In genomic region chr2:47198985-47199451, GRCh38 we compare ENCODE assay signal across 15 cellular contexts. TPM values are rescaled to one million over a fixed set of nuclear protein-coding genes. Genes with fewer than 3 reads are reported as not detected.
DNase-seq lines count a peak whose midpoint lies in the region; ATAC-seq, FAIRE-seq and TF ChIP-seq lines count a peak whose summit lies in the region.
"Had no signal": no experiment of that assay in that cellular context is flagged by ENCODE, and none has a peak within 500 bp of the region (broad histone marks: within the 10 kb centered on the region; RNA-seq: fewer than 3 reads in every experiment).

No MANE protein-coding gene starts in this region.

- in situ Hi-C loops in SK-MEL-5 (cut with HindIII; ENCODE audit: low pct_unique_long_range_greater_than_20kb, low sequenced_read_pairs) (no loop called here), GM13977 (cut with MboI; ENCODE audit: low pct_unique_long_range_greater_than_20kb, low sequenced_read_pairs, unreplicated experiment) (no loop called here)

- peak; percentile 20 for DNase-seq in DMS53 (lab: John Stamatoyannopoulos, UW)
- no peak for DNase-seq in DMS53 treated with DMSO at 0.1 percent for 48 hours (lab: John Stamatoyannopoulos, UW; ENCODE audit: unreplicated experiment)
- DNase-seq in SK-MEL-5 (ENCODE audit: low read depth, low spot score), result peak; percentile 97
- DNase-seq in fibroblast of the aortic adventitia (ENCODE audit: low read depth), result peak; percentile 90
- peak; percentile 91 for DNase-seq in urothelium cell line (ENCODE audit: low spot score)
- DNase-seq in GM13977 (ENCODE audit: low spot score), result no peak
- DNase-seq: 8988T; activated CD4-positive, CD25-positive, alpha-beta regulatory T cell; natural killer cell; NCI-H1048; stimulated activated naive CD4-positive, alpha-beta T cell had no signal

- TF ChIP-seq CTCF in fibroblast of the aortic adventitia (IDR thresholded peaks at IDR 0.05; ENCODE audit: insufficient read depth, low read length), result no peak
- TF ChIP-seq CTCF in GM13977 (IDR thresholded peaks at IDR 0.05; ENCODE audit: extremely low read depth, insufficient read depth, missing control alignments), result no peak

- ATAC-seq in HG03565 (IDR thresholded peaks at IDR 0.05; ENCODE audit: unreplicated experiment) (no peak), HG02973 (IDR thresholded peaks at IDR 0.05; ENCODE audit: unreplicated experiment) (no peak)
- ATAC-seq: natural killer cell had no signal

- H3K4me3 ChIP-seq in fibroblast of the aortic adventitia (ENCODE audit: low read depth, low read length), result no peak overlapping the region

- FAIRE-seq in urothelium cell line (lab: Jason Lieb, UNC), result peak; percentile 87
- FAIRE-seq: colon, H1 had no signal

RNA-seq across cellular contexts. Expression of gene CALM2, which starts 22.7 kb away (rescaled TPM):
- total RNA-seq in SK-MEL-5 (2014; rRNA removed; shearing (Covaris generic)), result 521 and 606 TPM in 2 replicates
- 359 and 426 TPM in 2 replicates for polyA plus RNA-seq in SK-MEL-5 (2015; cell fraction: cytosol; rRNA removed)
- 133 and 168 TPM in 2 replicates for polyA plus RNA-seq in SK-MEL-5 (2015; cell fraction: nucleus; rRNA removed)
- total RNA-seq in fibroblast of the aortic adventitia (ENCODE audit: low replicate concordance), result 511 and 806 TPM in 2 replicates

RNA-seq across cellular contexts. Expression of gene STPG4, which starts 43.9 kb away (rescaled TPM):
- total RNA-seq in SK-MEL-5 (2014; rRNA removed; shearing (Covaris generic)), result 0.26 TPM in 1 of 2 replicates, not detected in the other
- not detected in 2 replicates for polyA plus RNA-seq in SK-MEL-5 (2015; cell fraction: cytosol; rRNA removed)
- 0.18 and 0.83 TPM in 2 replicates for polyA plus RNA-seq in SK-MEL-5 (2015; cell fraction: nucleus; rRNA removed)
- 0.09 TPM in 1 of 2 replicates, not detected in the other for total RNA-seq in fibroblast of the aortic adventitia (ENCODE audit: low replicate concordance)
- polyA plus RNA-seq: H1 had no signal

Comparison
In these comparisons a context has a peak if more than half of its experiments do, and no peak if none do; other contexts are left out.
1. DNase-seq: peak in DMS53 (single experiment), SK-MEL-5 (single experiment), fibroblast of the aortic adventitia (single experiment) and urothelium cell line (single experiment); none in DMS53 treated with DMSO at 0.1 percent for 48 hours (single experiment) and GM13977 (single experiment).